Comparison of ENCODE assay signal across 19 cellular contexts in genomic region chr6:10210052-10210451, GRCh38.
DNase-seq lines count a peak whose midpoint lies in the region; ATAC-seq, FAIRE-seq and TF ChIP-seq lines count a peak whose summit lies in the region.
"Had no signal": no experiment of that assay in that cellular context is flagged by ENCODE, and none has a peak within 500 bp of the region (broad histone marks: within the 10 kb centered on the region; RNA-seq: fewer than 3 reads in every experiment).

No MANE protein-coding gene starts in this region.

- no peaks in the 10 kb centered on the region for H3K4me1 Mint-ChIP-seq in astrocyte (ENCODE audit: low read depth, unreplicated experiment)
- no peaks in the 10 kb centered on the region for H3K4me1 Mint-ChIP-seq in CD8-positive, alpha-beta T cell (ENCODE audit: low read depth)
- H3K4me1 Mint-ChIP-seq in glutamatergic neuron (ENCODE audit: low read depth, unreplicated experiment), result no peaks in the 10 kb centered on the region
- H3K4me1 Mint-ChIP-seq: activated B cell treated with CpG ODN at 0.5 μM for 24 hours; activated CD8-positive, alpha-beta memory T cell treated with anti-CD3 and anti-CD28 coated beads, Interleukin-2, amount 10 ng/mL, durations not matched to agents 7 days and 5 days; memory B cell had no signal

- H3K9me3 Mint-ChIP-seq in astrocyte (ENCODE audit: unreplicated experiment) (peaks cover 2% of the 10 kb centered on the region), glutamatergic neuron (ENCODE audit: unreplicated experiment) (peaks cover 3% of the 10 kb centered on the region)
- no peaks in the 10 kb centered on the region for H3K9me3 Mint-ChIP-seq in CD8-positive, alpha-beta T cell
- H3K9me3 Mint-ChIP-seq: activated B cell treated with CpG ODN at 0.5 μM for 24 hours, type B pancreatic cell had no signal

- no peak for FAIRE-seq in HTR-8/SVneo (lab: Jason Lieb, UNC)
- FAIRE-seq in astrocyte (lab: Jason Lieb, UNC), result no peak

- no peaks in the 10 kb centered on the region for H3K4me1 ChIP-seq in astrocyte (ENCODE audit: insufficient read depth, low read length)
- no peaks in the 10 kb centered on the region for H3K4me1 ChIP-seq in CD8-positive, alpha-beta T cell (ENCODE audit: insufficient read depth, low read length)

- H3K4me3 Mint-ChIP-seq in astrocyte (ENCODE audit: unreplicated experiment) (no peak overlapping the region), glutamatergic neuron (ENCODE audit: unreplicated experiment) (no peak overlapping the region)
- H3K4me3 Mint-ChIP-seq in CD8-positive, alpha-beta T cell, result no peak overlapping the region
- H3K4me3 Mint-ChIP-seq: activated B cell treated with CpG ODN at 0.5 μM for 24 hours; activated CD8-positive, alpha-beta memory T cell treated with anti-CD3 and anti-CD28 coated beads, Interleukin-2, amount 10 ng/mL, durations not matched to agents 7 days and 5 days; memory B cell; neural crest cell; type B pancreatic cell had no signal

- H3K27me3 ChIP-seq in BJ (ENCODE audit: control insufficient read depth, insufficient read depth, low read length) (no peaks in the 10 kb centered on the region), astrocyte (ENCODE audit: insufficient read depth, low read length) (no peaks in the 10 kb centered on the region)
- no peaks in the 10 kb centered on the region for H3K27me3 ChIP-seq in CD8-positive, alpha-beta T cell (ENCODE audit: insufficient read depth, low read length)
- H3K27me3 ChIP-seq: cardiac muscle cell had no signal

- CTCF ChIA-PET in BJ (lab: Yijun Ruan, JAX), result interaction anchor here (0.7 kb wide), 1 partner anchor 108 kb away, joined by 3 read pairs; no protein-coding TSS in a partner anchor
- CTCF ChIA-PET in CD8-positive, alpha-beta T cell (lab: Charles Lee), result no interaction called here

- H3K79me2 ChIP-seq in astrocyte (ENCODE audit: insufficient read depth, low read length), result no peaks in the 10 kb centered on the region

- intact Hi-C loops in CD8-positive, alpha-beta T cell (cut with DNase I, micrococcal nuclease), result no loop called here

- no peak overlapping the region for H2AFZ ChIP-seq in astrocyte (ENCODE audit: low read depth, low read length)

- H3K4me2 ChIP-seq in astrocyte (ENCODE audit: low read length), result no peak overlapping the region

- H3K27me3 Mint-ChIP-seq in astrocyte (ENCODE audit: low read depth, unreplicated experiment) (peaks cover 16% of the 10 kb centered on the region), glutamatergic neuron (ENCODE audit: unreplicated experiment) (no peaks in the 10 kb centered on the region)
- H3K27me3 Mint-ChIP-seq in CD8-positive, alpha-beta T cell (ENCODE audit: low read depth), result peaks cover 3% of the 10 kb centered on the region
- H3K27me3 Mint-ChIP-seq: activated CD8-positive, alpha-beta memory T cell treated with anti-CD3 and anti-CD28 coated beads, Interleukin-2, amount 10 ng/mL, durations not matched to agents 7 days and 5 days; type B pancreatic cell had no signal

- no peak overlapping the region for H3K9ac ChIP-seq in astrocyte (ENCODE audit: low read length)

- no peaks in the 10 kb centered on the region for H3K36me3 ChIP-seq in BJ (ENCODE audit: control insufficient read depth, insufficient read depth, low read length)
- H3K36me3 ChIP-seq in astrocyte (ENCODE audit: insufficient read depth, low read length), result no peaks in the 10 kb centered on the region
- H3K36me3 ChIP-seq in CD8-positive, alpha-beta T cell (ENCODE audit: insufficient read depth, low read length), result no peaks in the 10 kb centered on the region
- H3K36me3 ChIP-seq: cardiac muscle cell had no signal

- DNase-seq in BJ (ENCODE audit: low read depth), result peak; percentile 18
- peak; percentile 31 for DNase-seq in HTR-8/SVneo (ENCODE audit: insufficient read length, low spot score)
- peak; percentile 15 for DNase-seq in astrocyte (ENCODE audit: low read depth)
- peak; percentile 72 for DNase-seq in medulla oblongata (ENCODE audit: extremely low spot score)
- no peak for DNase-seq in CD8-positive, alpha-beta T cell
- no peak for DNase-seq in DMS114 treated with DMSO at 0.1 percent for 48 hours (lab: John Stamatoyannopoulos, UW; ENCODE audit: unreplicated experiment)
- DNase-seq in activated T-cell treated with anti-CD3 and anti-CD28 coated beads, Interleukin-2, amount 50 U/mL, for 1 hour, result no peak
- DNase-seq in glutamatergic neuron, result no peak
- DNase-seq: activated B cell treated with CpG ODN at 0.5 μM for 24 hours; activated CD8-positive, alpha-beta memory T cell treated with anti-CD3 and anti-CD28 coated beads, Interleukin-2, amount 10 ng/mL, durations not matched to agents 7 days and 5 days; activated gamma-delta T cell treated with Interleukin-2 at 50 U/mL for 16 hours; DMS 273 treated with DMSO at 0.1 percent for 48 hours; effector CD4-positive, alpha-beta T cell; stimulated activated naive CD4-positive, alpha-beta T cell had no signal

- H3K27ac ChIP-seq in astrocyte (ENCODE audit: low read depth, low read length), result no peak overlapping the region
- H3K27ac ChIP-seq in CD8-positive, alpha-beta T cell (ENCODE audit: low read depth, low read length), result no peak overlapping the region
- H3K27ac ChIP-seq: cardiac muscle cell, skin epidermis had no signal

- ATAC-seq in CD8-positive, alpha-beta T cell, result no peak
- ATAC-seq: activated CD8-positive, alpha-beta memory T cell treated with anti-CD3 and anti-CD28 coated beads, Interleukin-2, amount 10 ng/mL, durations not matched to agents 7 days and 5 days had no signal

- H3K9me3 ChIP-seq in astrocyte (ENCODE audit: insufficient read depth, low read depth, low read length), result no peaks in the 10 kb centered on the region
- H3K9me3 ChIP-seq in CD8-positive, alpha-beta T cell (ENCODE audit: low read length), result no peaks in the 10 kb centered on the region

- H3K27ac Mint-ChIP-seq in astrocyte (ENCODE audit: unreplicated experiment) (no peak overlapping the region), glutamatergic neuron (ENCODE audit: unreplicated experiment) (no peak overlapping the region)
- no peak overlapping the region for H3K27ac Mint-ChIP-seq in CD8-positive, alpha-beta T cell
- H3K27ac Mint-ChIP-seq: activated B cell treated with CpG ODN at 0.5 μM for 24 hours; activated CD8-positive, alpha-beta memory T cell treated with anti-CD3 and anti-CD28 coated beads, Interleukin-2, amount 10 ng/mL, durations not matched to agents 7 days and 5 days; memory B cell; type B pancreatic cell had no signal

- TF ChIP-seq CTCF in BJ (IDR thresholded peaks at IDR 0.05; ENCODE audit: insufficient read depth, low read depth, low read length) (no peak), astrocyte (IDR thresholded peaks at IDR 0.05; ENCODE audit: insufficient read depth, low read depth, low read length) (no peak), glutamatergic neuron (IDR thresholded peaks at IDR 0.05; ENCODE audit: partially characterized antibody, unreplicated experiment) (no peak)
- TF ChIP-seq CTCF in CD8-positive, alpha-beta T cell (IDR thresholded peaks at IDR 0.05), result no peak

- H4K20me1 ChIP-seq in astrocyte (ENCODE audit: insufficient read depth, low read length), result no peaks in the 10 kb centered on the region

- POLR2A ChIA-PET in BJ (lab: Charles Lee), result no interaction called here
- POLR2A ChIA-PET in CD8-positive, alpha-beta T cell (lab: Charles Lee), result no interaction called here

- no peak overlapping the region for H3K4me3 ChIP-seq in BJ (ENCODE audit: low read depth, low read length)
- H3K4me3 ChIP-seq in astrocyte (ENCODE audit: insufficient read depth, low read depth, low read length), result no peak overlapping the region
- no peak overlapping the region for H3K4me3 ChIP-seq in CD8-positive, alpha-beta T cell (ENCODE audit: low read depth, low read length)
- H3K4me3 ChIP-seq: cardiac muscle cell, skin epidermis had no signal

- H3K36me3 Mint-ChIP-seq in astrocyte (ENCODE audit: low read depth, unreplicated experiment) (no peaks in the 10 kb centered on the region), glutamatergic neuron (ENCODE audit: unreplicated experiment) (no peaks in the 10 kb centered on the region)
- no peaks in the 10 kb centered on the region for H3K36me3 Mint-ChIP-seq in CD8-positive, alpha-beta T cell
- H3K36me3 Mint-ChIP-seq: activated CD8-positive, alpha-beta memory T cell treated with anti-CD3 and anti-CD28 coated beads, Interleukin-2, amount 10 ng/mL, durations not matched to agents 7 days and 5 days; memory B cell; type B pancreatic cell had no signal

Comparison
In these comparisons a context has a peak if more than half of its experiments do, and no peak if none do; other contexts are left out.
1. DNase-seq: peak in BJ (single experiment), HTR-8/SVneo (single experiment), astrocyte (single experiment) and medulla oblongata (single experiment); none in CD8-positive, alpha-beta T cell (0 of 7), DMS114 treated with DMSO at 0.1 percent for 48 hours (single experiment), activated T-cell treated with anti-CD3 and anti-CD28 coated beads, Interleukin-2, amount 50 U/mL, for 1 hour (single experiment) and glutamatergic neuron (single experiment).